Comparison of ENCODE assay signal across 14 cellular contexts in genomic region chr19:4861147-4861546, GRCh38. TPM values are rescaled to one million over a fixed set of nuclear protein-coding genes. Genes with fewer than 3 reads are reported as not detected.
DNase-seq lines count a peak whose midpoint lies in the region; ATAC-seq and TF ChIP-seq lines count a peak whose summit lies in the region.
"Had no signal": no experiment of that assay in that cellular context is flagged by ENCODE, and none has a peak within 500 bp of the region (broad histone marks: within the 10 kb centered on the region; RNA-seq: fewer than 3 reads in every experiment).

No MANE protein-coding gene starts in this region.

- POLR2A ChIA-PET in Caco-2 (lab: Charles Lee) (interaction anchor here (0.7 to 0.9 kb wide), 3 partner anchors 8 to 108 kb away, joined by 3 to 4 read pairs (median 3); partner anchors contain the start of genes FEM1A and KDM4B), WTC11 (lab: Charles Lee) (no interaction called here)

- no peak for TF ChIP-seq CTCF in Caco-2 (IDR thresholded peaks at IDR 0.05; ENCODE audit: insufficient read depth in 1 of 2, low read depth in 1 of 2, low read length in 1 of 2, severe bottlenecking in 1 of 2, unreplicated experiment in 1 of 2)
- TF ChIP-seq CTCF in WTC11 (IDR thresholded peaks at IDR 0.05) = no peak
- TF ChIP-seq CTCF in foreskin fibroblast (IDR thresholded peaks at IDR 0.05; ENCODE audit: low read depth, low read length) = no peak
- TF ChIP-seq CTCF in dorsolateral prefrontal cortex (IDR thresholded peaks at IDR 0.05 in 54 of 56, conservative IDR thresholded peaks at IDR 0.05 in 2 of 56; ENCODE audit: low read depth in 1 of 56, partially characterized antibody in 56 of 56) = no peak

- H3K9ac ChIP-seq in mucosa of rectum (ENCODE audit: low read depth in 1 of 2, low read length in 2 of 2) = peak overlapping the region in 1 of 2 donors; percentile 42

- CTCF ChIA-PET in Caco-2 (lab: Charles Lee) = interaction anchor here (1.1 kb wide), 2 partner anchors 9 to 51 kb away, joined by 4 to 6 read pairs; no protein-coding TSS in a partner anchor
- CTCF ChIA-PET in WTC11 (lab: Charles Lee) = interaction anchor here (3.3 kb wide), 1 partner anchor 9 kb away, joined by 19 read pairs; no protein-coding TSS in a partner anchor

- H3K27me3 ChIP-seq in Caco-2 (replicated peaks; ENCODE audit: control insufficient read depth, insufficient read depth, low read length) (no peaks in the 10 kb centered on the region), mucosa of rectum (ENCODE audit: control insufficient read depth in 2 of 2, insufficient read depth in 2 of 2, low read length in 2 of 2) (no peaks in the 10 kb centered on the region), dorsolateral prefrontal cortex (no peaks in the 10 kb centered on the region)
- H3K27me3 ChIP-seq: heart left ventricle had no signal

- H3K4me1 Mint-ChIP-seq in Caco-2 (ENCODE audit: low read depth, unreplicated experiment) (no peaks in the 10 kb centered on the region), WTC11 (no peaks in the 10 kb centered on the region)

- no peaks in the 10 kb centered on the region for H3K9me3 Mint-ChIP-seq in Caco-2 (ENCODE audit: unreplicated experiment)
- no peaks in the 10 kb centered on the region for H3K9me3 Mint-ChIP-seq in WTC11
- H3K9me3 Mint-ChIP-seq: activated CD8-positive, alpha-beta T cell treated with anti-CD3 and anti-CD28 coated beads for 36 hours; HFFc6 had no signal

- H3K4me3 ChIP-seq in Caco-2 (ENCODE audit: low read depth, low read length) = peak overlapping the region; percentile 9; the same call in 1 of the 2 replicates
- H3K4me3 ChIP-seq in mucosa of rectum (ENCODE audit: low read length in 2 of 2) = no peak overlapping the region
- no peak overlapping the region for H3K4me3 ChIP-seq in foreskin fibroblast (ENCODE audit: low read depth in 1 of 2, low read length in 2 of 2)
- H3K4me3 ChIP-seq in dorsolateral prefrontal cortex = no peak overlapping the region
- H3K4me3 ChIP-seq: heart left ventricle had no signal

- H3K36me3 ChIP-seq in Caco-2 (ENCODE audit: control insufficient read depth, insufficient read depth, low read length) = peaks cover 7% of the 10 kb centered on the region
- peaks cover 11 to 20% of the 10 kb centered on the region in 2 donors for H3K36me3 ChIP-seq in mucosa of rectum (ENCODE audit: control insufficient read depth in 2 of 2, insufficient read depth in 2 of 2, low read length in 2 of 2)

- H3K36me3 Mint-ChIP-seq in Caco-2 (ENCODE audit: insufficient read depth, unreplicated experiment) = peaks cover 24% of the 10 kb centered on the region
- H3K36me3 Mint-ChIP-seq in WTC11 = peaks cover 11% of the 10 kb centered on the region

- H3K4me3 Mint-ChIP-seq in Caco-2 (ENCODE audit: unreplicated experiment) (no peak overlapping the region), WTC11 (no peak overlapping the region)
- H3K4me3 Mint-ChIP-seq: activated CD8-positive, alpha-beta T cell treated with anti-CD3 and anti-CD28 coated beads for 36 hours; HFFc6 had no signal

- intact Hi-C loops in Caco-2 (cut with micrococcal nuclease; ENCODE audit: unreplicated experiment) (loop anchor here (2.0 kb wide), 1 partner anchor 52 kb away; no protein-coding TSS in a partner anchor), dorsolateral prefrontal cortex (cut with DNase I) (no loop called here)

- H3K27me3 Mint-ChIP-seq in Caco-2 (ENCODE audit: insufficient read depth, unreplicated experiment) (no peaks in the 10 kb centered on the region), WTC11 (ENCODE audit: low read depth) (no peaks in the 10 kb centered on the region)
- H3K27me3 Mint-ChIP-seq: activated CD8-positive, alpha-beta T cell treated with anti-CD3 and anti-CD28 coated beads for 36 hours had no signal

- ATAC-seq in WTC11 (no peak), HG02938 (IDR thresholded peaks at IDR 0.05; ENCODE audit: unreplicated experiment) (no peak), GM19328 (IDR thresholded peaks at IDR 0.05; ENCODE audit: unreplicated experiment) (no peak)
- ATAC-seq: activated CD8-positive, alpha-beta T cell treated with anti-CD3 and anti-CD28 coated beads for 36 hours; heart left ventricle had no signal

- H3K27ac ChIP-seq in mucosa of rectum (ENCODE audit: low read depth in 2 of 2, low read length in 2 of 2) (peak overlapping the region; percentile 71 to 72), dorsolateral prefrontal cortex (peak overlapping the region in 17 of 59 donors; percentile 13 to 70 (median 45))
- H3K27ac ChIP-seq: heart left ventricle had no signal

- BruUV-seq in Caco-2 (replicated peaks; lab: Mats Ljungman, UMichigan) = no TSS peak

- H3K4me1 ChIP-seq in Caco-2 (peaks cover 12% of the 10 kb centered on the region), mucosa of rectum (ENCODE audit: control insufficient read depth in 2 of 2, insufficient read depth in 2 of 2, low read length in 2 of 2) (peaks cover 5 to 9% of the 10 kb centered on the region in 2 donors)

- no peaks in the 10 kb centered on the region for H3K9me3 ChIP-seq in Caco-2
- H3K9me3 ChIP-seq in mucosa of rectum (ENCODE audit: control insufficient read depth in 2 of 2, low read length in 2 of 2) = no peaks in the 10 kb centered on the region
- H3K9me3 ChIP-seq: heart left ventricle had no signal

- DNase-seq in Caco-2 (peak; percentile 85 to 92), NCI-H1105 (lab: John Stamatoyannopoulos, UW) (peak; percentile 34), WTC11 (ENCODE audit: low spot score) (no peak), foreskin fibroblast (no peak), dorsolateral prefrontal cortex (no peak)
- DNase-seq: activated CD8-positive, alpha-beta T cell treated with anti-CD3 and anti-CD28 coated beads for 36 hours; activated gamma-delta T cell treated with Interleukin-2 at 50 U/mL for 16 hours; heart left ventricle; HFFc6; NCI-H2081 treated with DMSO at 0.1 percent for 48 hours had no signal

- H3K27ac Mint-ChIP-seq in Caco-2 (ENCODE audit: unreplicated experiment) = peak overlapping the region; percentile 51
- H3K27ac Mint-ChIP-seq in WTC11 = no peak overlapping the region
- H3K27ac Mint-ChIP-seq: activated CD8-positive, alpha-beta T cell treated with anti-CD3 and anti-CD28 coated beads for 36 hours; HFFc6 had no signal

TF ChIP-seq in WTC11, 78 proteins besides CTCF, POLR2A, EP300 and RAD21 (continues in another document):
- TF ChIP-seq PRDM15 (CRISPR knock-in tag; IDR thresholded peaks at IDR 0.05) = no peak
- no peak for TF ChIP-seq ZNF671 (CRISPR knock-in tag; IDR thresholded peaks at IDR 0.05)
- TF ChIP-seq STAT6 (CRISPR knock-in tag; conservative IDR thresholded peaks at IDR 0.05; ENCODE audit: low read depth) = no peak

RNA-seq across cellular contexts. Expression of gene PLIN3, which starts 6.3 kb away (rescaled TPM):
- 60.2 and 63.8 TPM in 2 replicates for total RNA-seq in Caco-2 (2022)
- total RNA-seq in WTC11 (2021) = 61.3 to 72.1 TPM (median 71.2 TPM) in 3 replicates
- 100 to 1,000 TPM in 2 of 120 experiments, 10 to 100 TPM in 118; 10.5 to 104 (median 28.0) TPM for total RNA-seq in dorsolateral prefrontal cortex

RNA-seq across cellular contexts. Expression of gene TICAM1, which starts 29.6 kb away (rescaled TPM):
- total RNA-seq in Caco-2 (2022) (6.0 and 7.5 TPM in 2 replicates), WTC11 (2021) (0.61 to 1.4 TPM (median 1.2 TPM) in 3 replicates), dorsolateral prefrontal cortex (10 to 100 TPM in 114 of 120 experiments, 1 to 10 TPM in 6; 8.8 to 19.8 (median 13.4) TPM)
- total RNA-seq: G401 had no signal

RNA-seq across cellular contexts. Expression of gene ARRDC5, which starts 41.5 kb away (rescaled TPM):
- total RNA-seq in Caco-2 (2022) (not detected in 2 replicates), WTC11 (2021) (not detected in 3 replicates), dorsolateral prefrontal cortex (1 to 10 TPM in 5 of 120 experiments, under 1 TPM in 75, not detected in 40; 0.28 to 1.8 (median 0.50) TPM)
- total RNA-seq: G401, HFFc6 had no signal

RNA-seq across cellular contexts. Expression of gene UHRF1, which starts 48.2 kb away (rescaled TPM):
- total RNA-seq in Caco-2 (2022) (47.6 and 54.6 TPM in 2 replicates), WTC11 (2021) (37.9 to 42.5 TPM (median 38.1 TPM) in 3 replicates), dorsolateral prefrontal cortex (10 to 100 TPM in 8 of 120 experiments, 1 to 10 TPM in 111, under 1 TPM in 1; 0.41 to 13.6 (median 3.8) TPM)

Comparison
In these comparisons a context has a peak if more than half of its experiments do, and no peak if none do; other contexts are left out.
1. DNase-seq: peak in Caco-2 (2 of 2) and NCI-H1105 (single experiment); none in WTC11 (single experiment), foreskin fibroblast (0 of 2) and dorsolateral prefrontal cortex (0 of 10).